1 cellular context compared by ENCODE assay signal in the genomic region with DNA sequence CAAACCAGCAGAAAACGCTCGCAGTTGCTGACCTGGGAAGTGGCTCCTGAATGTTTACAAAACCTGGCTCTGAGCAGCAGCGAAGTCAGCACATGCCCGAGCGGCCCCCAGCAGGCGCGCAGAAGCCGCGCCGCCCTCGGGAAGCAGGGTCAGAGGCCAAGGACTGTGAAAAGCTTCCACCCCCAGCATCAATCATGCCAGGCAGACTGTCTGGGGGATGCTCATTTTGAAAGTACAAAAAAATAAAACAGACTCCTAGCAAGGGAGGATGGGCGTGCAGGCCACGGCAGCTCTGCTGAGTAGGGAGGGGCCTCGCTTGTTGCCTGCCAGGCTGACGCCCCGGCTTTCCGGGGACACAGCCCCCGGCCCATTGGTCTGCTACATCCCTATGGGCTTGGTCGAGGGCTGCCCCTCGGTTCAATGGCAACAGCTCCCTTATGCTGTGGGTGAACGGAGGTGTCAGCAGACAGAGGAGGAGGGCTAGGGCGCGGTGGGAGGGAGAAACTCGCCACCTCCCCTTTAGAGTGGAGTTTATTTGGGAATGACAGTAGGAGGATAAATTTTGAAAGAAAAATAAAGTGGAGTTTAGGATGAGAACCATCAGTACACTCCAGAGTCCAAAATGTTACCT.
TF ChIP-seq lines count a peak whose summit lies in the region.

No MANE protein-coding gene starts in this region.

TF ChIP-seq in HepG2, 621 proteins besides CTCF, POLR2A, EP300 and RAD21 (continued from another document and continues in another):
- TF ChIP-seq, protein P1, sequence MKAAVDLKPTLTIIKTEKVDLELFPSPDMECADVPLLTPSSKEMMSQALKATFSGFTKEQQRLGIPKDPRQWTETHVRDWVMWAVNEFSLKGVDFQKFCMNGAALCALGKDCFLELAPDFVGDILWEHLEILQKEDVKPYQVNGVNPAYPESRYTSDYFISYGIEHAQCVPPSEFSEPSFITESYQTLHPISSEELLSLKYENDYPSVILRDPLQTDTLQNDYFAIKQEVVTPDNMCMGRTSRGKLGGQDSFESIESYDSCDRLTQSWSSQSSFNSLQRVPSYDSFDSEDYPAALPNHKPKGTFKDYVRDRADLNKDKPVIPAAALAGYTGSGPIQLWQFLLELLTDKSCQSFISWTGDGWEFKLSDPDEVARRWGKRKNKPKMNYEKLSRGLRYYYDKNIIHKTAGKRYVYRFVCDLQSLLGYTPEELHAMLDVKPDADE (CRISPR knock-in tag; IDR thresholded peaks at IDR 0.05) = peak; percentile 86; the same call in 1 of the 2 replicates
- TF ChIP-seq, protein P2, sequence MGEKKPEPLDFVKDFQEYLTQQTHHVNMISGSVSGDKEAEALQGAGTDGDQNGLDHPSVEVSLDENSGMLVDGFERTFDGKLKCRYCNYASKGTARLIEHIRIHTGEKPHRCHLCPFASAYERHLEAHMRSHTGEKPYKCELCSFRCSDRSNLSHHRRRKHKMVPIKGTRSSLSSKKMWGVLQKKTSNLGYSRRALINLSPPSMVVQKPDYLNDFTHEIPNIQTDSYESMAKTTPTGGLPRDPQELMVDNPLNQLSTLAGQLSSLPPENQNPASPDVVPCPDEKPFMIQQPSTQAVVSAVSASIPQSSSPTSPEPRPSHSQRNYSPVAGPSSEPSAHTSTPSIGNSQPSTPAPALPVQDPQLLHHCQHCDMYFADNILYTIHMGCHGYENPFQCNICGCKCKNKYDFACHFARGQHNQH (CRISPR knock-in tag; IDR thresholded peaks at IDR 0.05) = peak; percentile 95
- no peak for TF ChIP-seq ZC3H4 (CRISPR knock-in tag; IDR thresholded peaks at IDR 0.05; ENCODE audit: borderline replicate concordance)
- peak; percentile 68 for TF ChIP-seq KDM1A (CRISPR knock-in tag; IDR thresholded peaks at IDR 0.05)
- TF ChIP-seq, protein P3, sequence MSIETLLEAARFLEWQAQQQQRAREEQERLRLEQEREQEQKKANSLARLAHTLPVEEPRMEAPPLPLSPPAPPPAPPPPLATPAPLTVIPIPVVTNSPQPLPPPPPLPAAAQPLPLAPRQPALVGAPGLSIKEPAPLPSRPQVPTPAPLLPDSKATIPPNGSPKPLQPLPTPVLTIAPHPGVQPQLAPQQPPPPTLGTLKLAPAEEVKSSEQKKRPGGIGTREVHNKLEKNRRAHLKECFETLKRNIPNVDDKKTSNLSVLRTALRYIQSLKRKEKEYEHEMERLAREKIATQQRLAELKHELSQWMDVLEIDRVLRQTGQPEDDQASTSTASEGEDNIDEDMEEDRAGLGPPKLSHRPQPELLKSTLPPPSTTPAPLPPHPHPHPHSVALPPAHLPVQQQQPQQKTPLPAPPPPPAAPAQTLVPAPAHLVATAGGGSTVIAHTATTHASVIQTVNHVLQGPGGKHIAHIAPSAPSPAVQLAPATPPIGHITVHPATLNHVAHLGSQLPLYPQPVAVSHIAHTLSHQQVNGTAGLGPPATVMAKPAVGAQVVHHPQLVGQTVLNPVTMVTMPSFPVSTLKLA (IDR thresholded peaks at IDR 0.05) = no peak
- TF ChIP-seq ZNF12 (CRISPR knock-in tag; IDR thresholded peaks at IDR 0.05) = no peak; the same call in 1 of the 2 replicates
- peak; percentile 85 for TF ChIP-seq MYC (CRISPR knock-in tag; IDR thresholded peaks at IDR 0.05; ENCODE audit: borderline replicate concordance)
- TF ChIP-seq, protein P4, sequence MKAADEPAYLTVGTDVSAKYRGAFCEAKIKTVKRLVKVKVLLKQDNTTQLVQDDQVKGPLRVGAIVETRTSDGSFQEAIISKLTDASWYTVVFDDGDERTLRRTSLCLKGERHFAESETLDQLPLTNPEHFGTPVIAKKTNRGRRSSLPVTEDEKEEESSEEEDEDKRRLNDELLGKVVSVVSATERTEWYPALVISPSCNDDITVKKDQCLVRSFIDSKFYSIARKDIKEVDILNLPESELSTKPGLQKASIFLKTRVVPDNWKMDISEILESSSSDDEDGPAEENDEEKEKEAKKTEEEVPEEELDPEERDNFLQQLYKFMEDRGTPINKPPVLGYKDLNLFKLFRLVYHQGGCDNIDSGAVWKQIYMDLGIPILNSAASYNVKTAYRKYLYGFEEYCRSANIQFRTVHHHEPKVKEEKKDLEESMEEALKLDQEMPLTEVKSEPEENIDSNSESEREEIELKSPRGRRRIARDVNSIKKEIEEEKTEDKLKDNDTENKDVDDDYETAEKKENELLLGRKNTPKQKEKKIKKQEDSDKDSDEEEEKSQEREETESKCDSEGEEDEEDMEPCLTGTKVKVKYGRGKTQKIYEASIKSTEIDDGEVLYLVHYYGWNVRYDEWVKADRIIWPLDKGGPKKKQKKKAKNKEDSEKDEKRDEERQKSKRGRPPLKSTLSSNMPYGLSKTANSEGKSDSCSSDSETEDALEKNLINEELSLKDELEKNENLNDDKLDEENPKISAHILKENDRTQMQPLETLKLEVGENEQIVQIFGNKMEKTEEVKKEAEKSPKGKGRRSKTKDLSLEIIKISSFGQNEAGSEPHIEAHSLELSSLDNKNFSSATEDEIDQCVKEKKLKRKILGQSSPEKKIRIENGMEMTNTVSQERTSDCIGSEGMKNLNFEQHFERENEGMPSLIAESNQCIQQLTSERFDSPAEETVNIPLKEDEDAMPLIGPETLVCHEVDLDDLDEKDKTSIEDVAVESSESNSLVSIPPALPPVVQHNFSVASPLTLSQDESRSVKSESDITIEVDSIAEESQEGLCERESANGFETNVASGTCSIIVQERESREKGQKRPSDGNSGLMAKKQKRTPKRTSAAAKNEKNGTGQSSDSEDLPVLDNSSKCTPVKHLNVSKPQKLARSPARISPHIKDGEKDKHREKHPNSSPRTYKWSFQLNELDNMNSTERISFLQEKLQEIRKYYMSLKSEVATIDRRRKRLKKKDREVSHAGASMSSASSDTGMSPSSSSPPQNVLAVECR (CRISPR knock-in tag; IDR thresholded peaks at IDR 0.05; ENCODE audit: borderline replicate concordance) = peak; percentile 79
- TF ChIP-seq ZNF329 (CRISPR knock-in tag; IDR thresholded peaks at IDR 0.05; ENCODE audit: low read depth) = 0 out of 2 replicates have a peak, but pooled peaks have one; percentile 71
- TF ChIP-seq, protein P5, sequence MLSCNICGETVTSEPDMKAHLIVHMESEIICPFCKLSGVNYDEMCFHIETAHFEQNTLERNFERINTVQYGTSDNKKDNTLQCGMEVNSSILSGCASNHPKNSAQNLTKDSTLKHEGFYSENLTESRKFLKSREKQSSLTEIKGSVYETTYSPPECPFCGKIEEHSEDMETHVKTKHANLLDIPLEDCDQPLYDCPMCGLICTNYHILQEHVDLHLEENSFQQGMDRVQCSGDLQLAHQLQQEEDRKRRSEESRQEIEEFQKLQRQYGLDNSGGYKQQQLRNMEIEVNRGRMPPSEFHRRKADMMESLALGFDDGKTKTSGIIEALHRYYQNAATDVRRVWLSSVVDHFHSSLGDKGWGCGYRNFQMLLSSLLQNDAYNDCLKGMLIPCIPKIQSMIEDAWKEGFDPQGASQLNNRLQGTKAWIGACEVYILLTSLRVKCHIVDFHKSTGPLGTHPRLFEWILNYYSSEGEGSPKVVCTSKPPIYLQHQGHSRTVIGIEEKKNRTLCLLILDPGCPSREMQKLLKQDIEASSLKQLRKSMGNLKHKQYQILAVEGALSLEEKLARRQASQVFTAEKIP (CRISPR knock-in tag; IDR thresholded peaks at IDR 0.05; ENCODE audit: borderline replicate concordance) = no peak
- TF ChIP-seq, protein P6, sequence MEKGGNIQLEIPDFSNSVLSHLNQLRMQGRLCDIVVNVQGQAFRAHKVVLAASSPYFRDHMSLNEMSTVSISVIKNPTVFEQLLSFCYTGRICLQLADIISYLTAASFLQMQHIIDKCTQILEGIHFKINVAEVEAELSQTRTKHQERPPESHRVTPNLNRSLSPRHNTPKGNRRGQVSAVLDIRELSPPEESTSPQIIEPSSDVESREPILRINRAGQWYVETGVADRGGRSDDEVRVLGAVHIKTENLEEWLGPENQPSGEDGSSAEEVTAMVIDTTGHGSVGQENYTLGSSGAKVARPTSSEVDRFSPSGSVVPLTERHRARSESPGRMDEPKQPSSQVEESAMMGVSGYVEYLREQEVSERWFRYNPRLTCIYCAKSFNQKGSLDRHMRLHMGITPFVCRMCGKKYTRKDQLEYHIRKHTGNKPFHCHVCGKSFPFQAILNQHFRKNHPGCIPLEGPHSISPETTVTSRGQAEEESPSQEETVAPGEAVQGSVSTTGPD (CRISPR knock-in tag; IDR thresholded peaks at IDR 0.05) = peak; percentile 79; the same call in 1 of the 2 replicates
- TF ChIP-seq BRD4 (CRISPR knock-in tag; IDR thresholded peaks at IDR 0.05) = no peak
- no peak for TF ChIP-seq ATF1 (CRISPR knock-in tag; IDR thresholded peaks at IDR 0.05)
- peak; percentile 92 for TF ChIP-seq HDAC2 (CRISPR knock-in tag; IDR thresholded peaks at IDR 0.05)
- peak; percentile 97; the same call in 1 of the 2 replicates for TF ChIP-seq ZNF510 (CRISPR knock-in tag; IDR thresholded peaks at IDR 0.05; ENCODE audit: low read depth)
- TF ChIP-seq ZNF543 (CRISPR knock-in tag; IDR thresholded peaks at IDR 0.05) = peak; percentile 80; the same call in 1 of the 2 replicates
- TF ChIP-seq, protein P7, sequence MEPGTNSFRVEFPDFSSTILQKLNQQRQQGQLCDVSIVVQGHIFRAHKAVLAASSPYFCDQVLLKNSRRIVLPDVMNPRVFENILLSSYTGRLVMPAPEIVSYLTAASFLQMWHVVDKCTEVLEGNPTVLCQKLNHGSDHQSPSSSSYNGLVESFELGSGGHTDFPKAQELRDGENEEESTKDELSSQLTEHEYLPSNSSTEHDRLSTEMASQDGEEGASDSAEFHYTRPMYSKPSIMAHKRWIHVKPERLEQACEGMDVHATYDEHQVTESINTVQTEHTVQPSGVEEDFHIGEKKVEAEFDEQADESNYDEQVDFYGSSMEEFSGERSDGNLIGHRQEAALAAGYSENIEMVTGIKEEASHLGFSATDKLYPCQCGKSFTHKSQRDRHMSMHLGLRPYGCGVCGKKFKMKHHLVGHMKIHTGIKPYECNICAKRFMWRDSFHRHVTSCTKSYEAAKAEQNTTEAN (CRISPR knock-in tag; conservative IDR thresholded peaks at IDR 0.05) = peak; percentile 98
- TF ChIP-seq, protein P8, sequence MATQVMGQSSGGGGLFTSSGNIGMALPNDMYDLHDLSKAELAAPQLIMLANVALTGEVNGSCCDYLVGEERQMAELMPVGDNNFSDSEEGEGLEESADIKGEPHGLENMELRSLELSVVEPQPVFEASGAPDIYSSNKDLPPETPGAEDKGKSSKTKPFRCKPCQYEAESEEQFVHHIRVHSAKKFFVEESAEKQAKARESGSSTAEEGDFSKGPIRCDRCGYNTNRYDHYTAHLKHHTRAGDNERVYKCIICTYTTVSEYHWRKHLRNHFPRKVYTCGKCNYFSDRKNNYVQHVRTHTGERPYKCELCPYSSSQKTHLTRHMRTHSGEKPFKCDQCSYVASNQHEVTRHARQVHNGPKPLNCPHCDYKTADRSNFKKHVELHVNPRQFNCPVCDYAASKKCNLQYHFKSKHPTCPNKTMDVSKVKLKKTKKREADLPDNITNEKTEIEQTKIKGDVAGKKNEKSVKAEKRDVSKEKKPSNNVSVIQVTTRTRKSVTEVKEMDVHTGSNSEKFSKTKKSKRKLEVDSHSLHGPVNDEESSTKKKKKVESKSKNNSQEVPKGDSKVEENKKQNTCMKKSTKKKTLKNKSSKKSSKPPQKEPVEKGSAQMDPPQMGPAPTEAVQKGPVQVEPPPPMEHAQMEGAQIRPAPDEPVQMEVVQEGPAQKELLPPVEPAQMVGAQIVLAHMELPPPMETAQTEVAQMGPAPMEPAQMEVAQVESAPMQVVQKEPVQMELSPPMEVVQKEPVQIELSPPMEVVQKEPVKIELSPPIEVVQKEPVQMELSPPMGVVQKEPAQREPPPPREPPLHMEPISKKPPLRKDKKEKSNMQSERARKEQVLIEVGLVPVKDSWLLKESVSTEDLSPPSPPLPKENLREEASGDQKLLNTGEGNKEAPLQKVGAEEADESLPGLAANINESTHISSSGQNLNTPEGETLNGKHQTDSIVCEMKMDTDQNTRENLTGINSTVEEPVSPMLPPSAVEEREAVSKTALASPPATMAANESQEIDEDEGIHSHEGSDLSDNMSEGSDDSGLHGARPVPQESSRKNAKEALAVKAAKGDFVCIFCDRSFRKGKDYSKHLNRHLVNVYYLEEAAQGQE (IDR thresholded peaks at IDR 0.05; ENCODE audit: borderline replicate concordance in 1 of 2, low read depth in 1 of 2, low read length in 2 of 2) = no peak
- TF ChIP-seq GATA4 (IDR thresholded peaks at IDR 0.05; ENCODE audit: borderline replicate concordance, low read depth) = no peak
- TF ChIP-seq SUZ12 (IDR thresholded peaks at IDR 0.05; ENCODE audit: low read depth, low read length) = no peak
- no peak for TF ChIP-seq CREB1 (IDR thresholded peaks at IDR 0.05)
- no peak for TF ChIP-seq CREB1 (CRISPR knock-in tag; IDR thresholded peaks at IDR 0.05)
- peak; percentile 95; the same call in 1 of the 2 replicates for TF ChIP-seq KLF9 (CRISPR knock-in tag; IDR thresholded peaks at IDR 0.05; ENCODE audit: low read depth)
- peak; percentile 98; the same call in 1 of the 2 replicates for TF ChIP-seq ZNF230 (CRISPR knock-in tag; IDR thresholded peaks at IDR 0.05)
- TF ChIP-seq, protein P9, sequence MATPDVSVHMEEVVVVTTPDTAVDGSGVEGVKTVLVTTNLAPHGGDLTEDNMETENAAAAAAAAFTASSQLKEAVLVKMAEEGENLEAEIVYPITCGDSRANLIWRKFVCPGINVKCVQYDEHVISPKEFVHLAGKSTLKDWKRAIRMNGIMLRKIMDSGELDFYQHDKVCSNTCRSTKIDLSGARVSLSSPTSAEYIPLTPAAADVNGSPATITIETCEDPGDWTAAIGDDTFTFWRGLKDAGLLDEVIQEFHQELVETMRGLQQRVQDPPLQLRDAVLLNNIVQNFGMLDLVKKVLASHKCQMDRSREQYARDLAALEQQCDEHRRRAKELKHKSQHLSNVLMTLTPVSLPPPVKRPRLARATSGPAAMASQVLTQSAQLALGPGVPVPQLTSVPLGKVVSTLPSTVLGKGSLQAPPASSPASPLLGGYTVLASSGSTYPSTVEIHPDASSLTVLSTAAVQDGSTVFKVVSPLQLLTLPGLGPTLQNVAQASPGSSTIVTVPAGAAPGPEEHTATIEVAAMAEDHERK (CRISPR knock-in tag; IDR thresholded peaks at IDR 0.05; ENCODE audit: low read depth) = 0 out of 2 replicates have a peak, but pooled peaks have one; percentile 37
